In genomic region chr22:19446603-19447387, GRCh38 we compare ENCODE assay signal across 6 cellular contexts. TPM values are rescaled to one million over a fixed set of nuclear protein-coding genes. Genes with fewer than 3 reads are reported as not detected.
DNase-seq lines count a peak whose midpoint lies in the region; ATAC-seq and TF ChIP-seq lines count a peak whose summit lies in the region.

No MANE protein-coding gene starts in this region.

- peak overlapping the region; percentile 89 for H3K27ac ChIP-seq in lower lobe of right lung

- H3K4me3 ChIP-seq in HAP-1 (peak overlapping the region; percentile 55), lower lobe of right lung (peak overlapping the region; percentile 76)

- H3K36me3 ChIP-seq in HAP-1 (replicated peaks) (peaks cover 58% of the 10 kb centered on the region), lower lobe of right lung (peaks cover 38% of the 10 kb centered on the region)

- CTCF ChIA-PET in HEK293T (lab: Yijun Ruan, JAX), result no interaction called here

- H3K9me3 ChIP-seq in HAP-1 (no peaks in the 10 kb centered on the region), lower lobe of right lung (no peaks in the 10 kb centered on the region)

- peaks cover 58% of the 10 kb centered on the region for H3K4me1 Mint-ChIP-seq in activated T-cell treated with anti-CD3 and anti-CD28 coated beads, Interleukin-2, amount 50 U/mL, for 72 hours (ENCODE audit: low read depth)

- peaks cover 20% of the 10 kb centered on the region for H3K4me1 ChIP-seq in HAP-1
- peaks cover 33% of the 10 kb centered on the region for H3K4me1 ChIP-seq in lower lobe of right lung

- POLR2A ChIA-PET in HEK293T (lab: Yijun Ruan, JAX), result interaction anchor here (0.9 to 5.5 kb wide), 9 partner anchors 13 to 264 kb away, joined by 3 to 20 read pairs (median 5); partner anchors contain the start of genes CDC45, HIRA and MRPL40

- DNase-seq in HAP-1 (ENCODE audit: low spot score in 2 of 2) (peak; percentile 77 to 82), lower lobe of right lung (no peak), HEK293T (ENCODE audit: extremely low spot score) (no peak), anterior cingulate cortex (lab: John Stamatoyannopoulos, UW) (no peak)
- DNase-seq in activated T-cell treated with anti-CD3 and anti-CD28 coated beads, Interleukin-2, amount 50 U/mL, for 72 hours, result no peak
- no peak for DNase-seq in stimulated activated CD4-positive, alpha-beta T cell treated with anti-CD3 and anti-CD28 coated beads, Interleukin-4, amount 100 ng/mL, for 24 hours

- H3K4me3 Mint-ChIP-seq in activated T-cell treated with anti-CD3 and anti-CD28 coated beads, Interleukin-2, amount 50 U/mL, for 72 hours, result peak overlapping the region; percentile 94 to 97

- H3K27me3 Mint-ChIP-seq in activated T-cell treated with anti-CD3 and anti-CD28 coated beads, Interleukin-2, amount 50 U/mL, for 72 hours (ENCODE audit: low read depth), result no peaks in the 10 kb centered on the region

- H3K9me3 Mint-ChIP-seq in activated T-cell treated with anti-CD3 and anti-CD28 coated beads, Interleukin-2, amount 50 U/mL, for 72 hours, result no peaks in the 10 kb centered on the region

- H3K27ac Mint-ChIP-seq in activated T-cell treated with anti-CD3 and anti-CD28 coated beads, Interleukin-2, amount 50 U/mL, for 72 hours, result peak overlapping the region; percentile 84

- H3K27me3 ChIP-seq in HAP-1 (ENCODE audit: low read depth), result no peaks in the 10 kb centered on the region
- H3K27me3 ChIP-seq in lower lobe of right lung (ENCODE audit: low read depth), result no peaks in the 10 kb centered on the region

- H3K36me3 Mint-ChIP-seq in activated T-cell treated with anti-CD3 and anti-CD28 coated beads, Interleukin-2, amount 50 U/mL, for 72 hours (ENCODE audit: insufficient read depth in 2 of 2), result peaks cover 6 to 10% of the 10 kb centered on the region in 2 donors

- intact Hi-C loops in lower lobe of right lung (cut with DNase I), result no loop called here

- in situ Hi-C loops in HAP-1 (cut with MboI; ENCODE audit: low sequenced_read_pairs), result loop anchor here (25.0 kb wide), 2 partner anchors 416 to 484 kb away; partner anchors contain the start of genes GNB1L and RTL10

- ATAC-seq in activated T-cell treated with anti-CD3 and anti-CD28 coated beads, Interleukin-2, amount 50 U/mL, for 72 hours (replicated peaks in 1 of 2), result no peak
- peak; percentile 30 to 50 for ATAC-seq in lower lobe of right lung

- no peak for TF ChIP-seq CTCF in lower lobe of right lung (IDR thresholded peaks at IDR 0.05)

TF ChIP-seq in HEK293T, 16 proteins besides CTCF, POLR2A, EP300 and RAD21:
- no peak for TF ChIP-seq LEF1 (IDR thresholded peaks at IDR 0.05; ENCODE audit: borderline replicate concordance)
- no peak for TF ChIP-seq ELF4 (IDR thresholded peaks at IDR 0.05)
- no peak for TF ChIP-seq ZNF384 (IDR thresholded peaks at IDR 0.05)
- no peak for TF ChIP-seq FOXK2 (IDR thresholded peaks at IDR 0.05)
- TF ChIP-seq CTBP1 (IDR thresholded peaks at IDR 0.05; ENCODE audit: borderline replicate concordance), result no peak
- TF ChIP-seq SUZ12 (IDR thresholded peaks at IDR 0.05), result no peak
- no peak for TF ChIP-seq FOXM1 (IDR thresholded peaks at IDR 0.05; ENCODE audit: borderline replicate concordance)
- TF ChIP-seq NFRKB (IDR thresholded peaks at IDR 0.05), result no peak
- TF ChIP-seq BHLHE40 (IDR thresholded peaks at IDR 0.05; ENCODE audit: borderline replicate concordance), result no peak
- TF ChIP-seq PKNOX1 (IDR thresholded peaks at IDR 0.05), result no peak
- TF ChIP-seq L3MBTL2 (conservative IDR thresholded peaks at IDR 0.05), result no peak
- no peak for TF ChIP-seq HDGF (IDR thresholded peaks at IDR 0.05; ENCODE audit: borderline replicate concordance)
- no peak for TF ChIP-seq TARDBP (IDR thresholded peaks at IDR 0.05)
- no peak for TF ChIP-seq SP1 (IDR thresholded peaks at IDR 0.05)
- no peak for TF ChIP-seq ARNT (IDR thresholded peaks at IDR 0.05)
- TF ChIP-seq FOXA1 (IDR thresholded peaks at IDR 0.05), result no peak

RNA-seq across cellular contexts. Expression of gene C22orf39, which starts 0.7 kb away (rescaled TPM):
- total RNA-seq in activated T-cell treated with anti-CD3 and anti-CD28 coated beads, Interleukin-2, amount 50 U/mL, for 72 hours, result 10 to 100 TPM; 34.3 to 40.6 TPM
- total RNA-seq in lower lobe of right lung, result 36.4 TPM

RNA-seq across cellular contexts. Expression of gene MRPL40, which starts 14.4 kb away (rescaled TPM):
- total RNA-seq in activated T-cell treated with anti-CD3 and anti-CD28 coated beads, Interleukin-2, amount 50 U/mL, for 72 hours, result 10 to 100 TPM; 27.1 to 27.2 TPM
- total RNA-seq in lower lobe of right lung, result 23.2 TPM

RNA-seq across cellular contexts. Expression of gene HIRA, which starts 15.3 kb away (rescaled TPM):
- total RNA-seq in activated T-cell treated with anti-CD3 and anti-CD28 coated beads, Interleukin-2, amount 50 U/mL, for 72 hours, result 10 to 100 TPM; 30.7 to 36.6 TPM
- total RNA-seq in lower lobe of right lung, result 27.9 TPM

RNA-seq across cellular contexts. Expression of gene UFD1, which starts 32.2 kb away (rescaled TPM):
- total RNA-seq in activated T-cell treated with anti-CD3 and anti-CD28 coated beads, Interleukin-2, amount 50 U/mL, for 72 hours, result 10 to 100 TPM; 68.3 to 78.6 TPM
- 36.7 TPM for total RNA-seq in lower lobe of right lung

RNA-seq across cellular contexts. Expression of gene CDC45, which starts 32.9 kb away (rescaled TPM):
- total RNA-seq in activated T-cell treated with anti-CD3 and anti-CD28 coated beads, Interleukin-2, amount 50 U/mL, for 72 hours, result 100 to 1,000 TPM; 119 to 144 TPM
- total RNA-seq in lower lobe of right lung, result 1.4 TPM

Comparison
In these comparisons a context has a peak if more than half of its experiments do, and no peak if none do; other contexts are left out.
1. DNase-seq: peak in HAP-1 (2 of 2); none in activated T-cell treated with anti-CD3 and anti-CD28 coated beads, Interleukin-2, amount 50 U/mL, for 72 hours (0 of 2), lower lobe of right lung (single experiment), HEK293T (single experiment), anterior cingulate cortex (0 of 58) and stimulated activated CD4-positive, alpha-beta T cell treated with anti-CD3 and anti-CD28 coated beads, Interleukin-4, amount 100 ng/mL, for 24 hours (single experiment).
2. ATAC-seq: peak in lower lobe of right lung (2 of 2); none in activated T-cell treated with anti-CD3 and anti-CD28 coated beads, Interleukin-2, amount 50 U/mL, for 72 hours (0 of 2).